ENCODE assay signal across 34 cellular contexts in genomic region chr1:111052246-111052645, GRCh38.
A peak's percentile ranks its signal among the peaks of the same experiment; 100 is the strongest.
DNase-seq lines count a peak whose midpoint lies in the region; ATAC-seq, FAIRE-seq and TF ChIP-seq lines count a peak whose summit lies in the region.
"Had no signal": no experiment of that assay in that cellular context is flagged by ENCODE, and none has a peak within 500 bp of the region (broad histone marks: within the 10 kb centered on the region; RNA-seq: fewer than 3 reads in every experiment).

No MANE protein-coding gene starts in this region.

- TF ChIP-seq POLR2A in uterus (IDR thresholded peaks at IDR 0.05) = no peak

- peak; percentile 16 for DNase-seq in AG04449 (ENCODE audit: low read depth, low spot score)
- DNase-seq in HFFc6 = peak; percentile 5
- DNase-seq in adipocyte (ENCODE audit: low read depth) = peak; percentile 58
- peak; percentile 22 for DNase-seq in fibroblast of pulmonary artery (ENCODE audit: low read depth)
- no peak for DNase-seq in left colon
- no peak for DNase-seq in DMS53 treated with DMSO at 0.1 percent for 48 hours (lab: John Stamatoyannopoulos, UW; ENCODE audit: unreplicated experiment)
- DNase-seq in small intestine = no peak
- no peak for DNase-seq in uterus
- DNase-seq: activated CD4-positive, alpha-beta T cell treated with anti-CD3 and anti-CD28 coated beads, Interleukin-2, amount 10 ng/mL, durations not matched to agents 7 days and 5 days; activated effector memory CD4-positive, alpha-beta T cell treated with anti-CD3 and anti-CD28 coated beads, Interleukin-2, amount 50 U/mL, for 16 hours; activated T-cell treated with anti-CD3 and anti-CD28 coated beads, Interleukin-2, amount 50 U/mL, for 24 hours; aorta; CD4-positive, alpha-beta memory T cell; effector memory CD8-positive, alpha-beta T cell; erythroblast; foreskin melanocyte; mucosa of descending colon; NCI-H1048; NCI-H1694; NCI-H446; NCI-H748 treated with DMSO at 0.1 percent for 48 hours; stimulated activated naive CD4-positive, alpha-beta T cell treated with Interleukin-2 at 50 U/mL for 16 hours; T-cell; upper lobe of right lung had no signal

- no peaks in the 10 kb centered on the region for H3K9me3 Mint-ChIP-seq in HFFc6

- no peak for ATAC-seq in left colon
- ATAC-seq: A549; effector memory CD8-positive, alpha-beta T cell; mucosa of descending colon; T-cell; upper lobe of right lung had no signal

- H3K9me3 ChIP-seq in adipocyte (ENCODE audit: control insufficient read depth, low read length) (no peaks in the 10 kb centered on the region), small intestine (ENCODE audit: control insufficient read depth, low read depth) (no peaks in the 10 kb centered on the region), uterus (no peaks in the 10 kb centered on the region)
- H3K9me3 ChIP-seq: A549, HAP-1, mucosa of descending colon, SJSA1 had no signal

- POLR2A ChIA-PET in AG04449 (lab: Yijun Ruan, JAX) = no interaction called here

- H3K27ac ChIP-seq in small intestine (ENCODE audit: low read depth in 1 of 2, low read length in 1 of 2) (no peak overlapping the region), uterus (no peak overlapping the region)
- H3K27ac ChIP-seq: A549, cardiac muscle cell, coronary artery, HL-60, KMS-11, SJSA1, upper lobe of right lung had no signal

- H3K27ac Mint-ChIP-seq in HFFc6 = no peak overlapping the region
- H3K27ac Mint-ChIP-seq: activated CD4-positive, alpha-beta T cell treated with anti-CD3 and anti-CD28 coated beads, Interleukin-2, amount 10 ng/mL, durations not matched to agents 7 days and 5 days; activated naive CD8-positive, alpha-beta T cell; activated T-cell treated with anti-CD3 and anti-CD28 coated beads, Interleukin-2, amount 50 U/mL, for 24 hours; B cell; CD4-positive, alpha-beta memory T cell; effector memory CD8-positive, alpha-beta T cell; nephron; T-cell had no signal

- no peak for FAIRE-seq in small intestine (lab: Jason Lieb, UNC)
- FAIRE-seq: A549 had no signal

- no peak overlapping the region for H3K9ac ChIP-seq in adipocyte (ENCODE audit: low read length)
- H3K9ac ChIP-seq: KMS-11 had no signal

- H3K4me1 ChIP-seq in adipocyte (ENCODE audit: control insufficient read depth, insufficient read depth, low read length) = no peaks in the 10 kb centered on the region
- no peaks in the 10 kb centered on the region for H3K4me1 ChIP-seq in small intestine (ENCODE audit: control insufficient read depth in 2 of 2, insufficient read depth in 1 of 2, low read depth in 1 of 2, low read length in 1 of 2)
- H3K4me1 ChIP-seq in uterus = no peaks in the 10 kb centered on the region
- H3K4me1 ChIP-seq: A549, HAP-1, SJSA1, upper lobe of right lung had no signal

- no peaks in the 10 kb centered on the region for H3K36me3 Mint-ChIP-seq in HFFc6 (ENCODE audit: low read depth)
- H3K36me3 Mint-ChIP-seq: CD4-positive, alpha-beta memory T cell; T-cell had no signal

- no peak for TF ChIP-seq CTCF in AG04449 (IDR thresholded peaks at IDR 0.05; ENCODE audit: insufficient read depth, low read length, missing control alignments)
- TF ChIP-seq CTCF in HFFc6 (IDR thresholded peaks at IDR 0.05) = no peak
- no peak for TF ChIP-seq CTCF in fibroblast of pulmonary artery (IDR thresholded peaks at IDR 0.05; ENCODE audit: low read length, missing control alignments)
- TF ChIP-seq CTCF in uterus (IDR thresholded peaks at IDR 0.05) = no peak

- H3K4me3 ChIP-seq in AG04449 (ENCODE audit: low read depth, low read length) (no peak overlapping the region), adipocyte (ENCODE audit: low read length) (no peak overlapping the region), fibroblast of pulmonary artery (replicated peaks; ENCODE audit: low read depth, low read length) (no peak overlapping the region), small intestine (ENCODE audit: low read depth in 1 of 2, low read length in 2 of 2) (no peak overlapping the region), uterus (no peak overlapping the region)
- H3K4me3 ChIP-seq: A549, cardiac muscle cell, coronary artery, HAP-1, mucosa of descending colon, SJSA1, upper lobe of right lung had no signal

- intact Hi-C loops in left colon (cut with DNase I, micrococcal nuclease) = no loop called here
- intact Hi-C loops in uterus (cut with DNase I; ENCODE audit: low total_unique reads) = no loop called here

- CTCF ChIA-PET in AG04449 (lab: Yijun Ruan, JAX) = interaction anchor here (2.5 kb wide), 1 partner anchor 22 kb away, joined by 7 read pairs; no protein-coding TSS in a partner anchor

- H3K4me3 Mint-ChIP-seq in HFFc6 = no peak overlapping the region
- H3K4me3 Mint-ChIP-seq: activated CD4-positive, alpha-beta T cell treated with anti-CD3 and anti-CD28 coated beads, Interleukin-2, amount 10 ng/mL, durations not matched to agents 7 days and 5 days; activated naive CD8-positive, alpha-beta T cell; activated T-cell treated with anti-CD3 and anti-CD28 coated beads, Interleukin-2, amount 50 U/mL, for 24 hours; B cell; CD4-positive, alpha-beta memory T cell; effector memory CD8-positive, alpha-beta T cell; nephron; T-cell had no signal

- no peaks in the 10 kb centered on the region for H3K36me3 ChIP-seq in adipocyte (ENCODE audit: control insufficient read depth, insufficient read depth, low read length, severe bottlenecking)
- no peaks in the 10 kb centered on the region for H3K36me3 ChIP-seq in small intestine (ENCODE audit: control insufficient read depth in 2 of 2, insufficient read depth in 2 of 2, low read length in 2 of 2)
- H3K36me3 ChIP-seq in uterus = no peaks in the 10 kb centered on the region
- H3K36me3 ChIP-seq: cardiac muscle cell, HAP-1, SJSA1, upper lobe of right lung had no signal

- WGBS in small intestine, 3 donors = 4 to 19% (median 14%) methylated on average over 1 of the region's 1 CpG

- H3K27me3 ChIP-seq in adipocyte (replicated peaks; ENCODE audit: control insufficient read depth, insufficient read depth, low read length) (no peaks in the 10 kb centered on the region), small intestine (ENCODE audit: control insufficient read depth in 2 of 2, insufficient read depth in 2 of 2, low read length in 2 of 2) (no peaks in the 10 kb centered on the region), uterus (no peaks in the 10 kb centered on the region)
- H3K27me3 ChIP-seq: cardiac muscle cell, SJSA1, upper lobe of right lung had no signal

- H3K4me1 Mint-ChIP-seq in HFFc6 (ENCODE audit: low read depth) = peaks cover 8% of the 10 kb centered on the region
- H3K4me1 Mint-ChIP-seq: activated CD4-positive, alpha-beta T cell treated with anti-CD3 and anti-CD28 coated beads, Interleukin-2, amount 10 ng/mL, durations not matched to agents 7 days and 5 days; B cell; CD4-positive, alpha-beta memory T cell; nephron; T-cell had no signal

- H3K27me3 Mint-ChIP-seq in HFFc6 (ENCODE audit: insufficient read depth) = no peaks in the 10 kb centered on the region
- H3K27me3 Mint-ChIP-seq: B cell had no signal

Comparison
In these comparisons a context has a peak if more than half of its experiments do, and no peak if none do; other contexts are left out.
1. DNase-seq: peak in AG04449 (single experiment), HFFc6 (single experiment), adipocyte (single experiment) and fibroblast of pulmonary artery (single experiment); none in left colon (0 of 2), DMS53 treated with DMSO at 0.1 percent for 48 hours (single experiment), small intestine (single experiment) and uterus (0 of 2).